Comparison of ENCODE assay signal across 18 cellular contexts in the genomic region with DNA sequence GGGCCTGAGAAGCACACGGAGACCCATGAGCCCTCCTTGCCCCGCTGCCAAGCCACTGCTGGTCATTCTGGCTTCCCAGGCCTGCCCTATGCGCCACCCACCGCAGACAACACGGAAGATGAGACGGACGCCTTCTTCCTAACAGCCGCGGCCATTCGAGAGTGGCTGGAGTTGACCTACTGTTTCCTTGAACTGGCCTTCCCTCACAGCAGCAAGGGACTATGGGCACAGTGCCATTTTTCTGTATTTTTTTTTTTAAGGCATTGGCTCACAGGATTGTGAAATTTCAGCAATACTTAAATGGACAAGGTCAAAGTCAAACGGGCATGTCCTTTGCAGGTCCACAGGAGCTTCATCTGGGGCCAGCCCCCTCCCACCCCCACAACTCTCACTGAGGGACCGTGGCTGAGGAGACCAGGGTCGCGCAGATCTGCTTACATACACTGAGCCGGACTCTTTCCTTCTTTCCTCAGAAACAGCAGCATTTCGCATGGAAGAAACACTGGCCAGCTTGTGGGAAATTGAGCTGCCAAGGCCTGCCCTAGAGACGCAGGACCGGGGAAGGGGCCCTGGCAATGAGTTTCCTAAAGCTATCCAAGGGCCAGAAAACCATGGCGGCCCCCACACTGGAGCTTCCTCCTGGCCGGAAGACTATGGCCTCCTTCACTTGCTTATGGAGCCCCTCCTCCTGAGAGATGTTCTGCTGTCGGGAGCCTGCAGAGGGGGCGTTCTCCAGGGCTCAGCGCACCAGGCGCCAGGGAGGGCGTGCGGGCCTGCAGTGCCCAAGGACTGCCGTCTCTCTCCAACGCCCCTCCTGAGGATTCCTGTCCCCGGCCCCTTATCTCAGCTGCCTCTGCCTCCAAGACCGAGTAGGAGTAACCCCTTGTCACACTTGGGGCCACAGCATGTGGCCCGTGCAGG.
A peak's percentile ranks its signal among the peaks of the same experiment; 100 is the strongest.
DNase-seq lines count a peak whose midpoint lies in the region; ATAC-seq, FAIRE-seq and TF ChIP-seq lines count a peak whose summit lies in the region.
"Had no signal": no experiment of that assay in that cellular context is flagged by ENCODE, and none has a peak within 500 bp of the region (broad histone marks: within the 10 kb centered on the region; RNA-seq: fewer than 3 reads in every experiment).

No MANE protein-coding gene starts in this region.

- intact Hi-C loops in HepG2 (cut with micrococcal nuclease; ENCODE audit: unreplicated experiment): no loop called here

- H3K18ac ChIP-seq in H9 (ENCODE audit: insufficient read length, low read depth, low read length): no peak overlapping the region

- H3K79me1 ChIP-seq in H9 (ENCODE audit: insufficient read depth, low read depth, low read length, poor library complexity, severe bottlenecking): no peaks in the 10 kb centered on the region

- H3K4me3 Mint-ChIP-seq in H9: no peak overlapping the region
- H3K4me3 Mint-ChIP-seq: brain, HFFc6, neural progenitor cell had no signal

- H3K4me3 ChIP-seq in A549 (no peak overlapping the region), adipocyte (ENCODE audit: low read length) (no peak overlapping the region), HepG2 (replicated peaks in 1 of 3; ENCODE audit: insufficient read depth in 1 of 3, low read depth in 2 of 3, low read length in 3 of 3) (peak overlapping the region in 2 of 3 experiments; percentile 5 to 38; a peak in 1 of 6 replicates)
- H3K4me3 ChIP-seq: neural progenitor cell had no signal

- no peak overlapping the region for H2BK12ac ChIP-seq in H9 (ENCODE audit: insufficient read length, low read depth, low read length)

- 82% methylated on average over 29 of the region's 31 CpGs for WGBS in A549 (ENCODE audit: missing lambda C conversion rate)
- no CpG with 5 or more reads among the region's 31 CpGs for WGBS in H9 (ENCODE audit: extremely low coverage, insufficient read length, low lambda C conversion rate)
- WGBS in HepG2 (ENCODE audit: low lambda C conversion rate): 23% methylated on average over 20 of the region's 31 CpGs

- ATAC-seq in A549 (peak in 1 of 2 experiments; percentile 40; a peak in 4 of 6 replicates), HepG2 (peak; percentile 72), GM19023 (IDR thresholded peaks at IDR 0.05; ENCODE audit: unreplicated experiment) (no peak), GM21528 (IDR thresholded peaks at IDR 0.05; ENCODE audit: low FRiP score, unreplicated experiment) (no peak)

- no peaks in the 10 kb centered on the region for H3K36me3 ChIP-seq in adipocyte (ENCODE audit: control insufficient read depth, insufficient read depth, low read length, severe bottlenecking)
- no peaks in the 10 kb centered on the region for H3K36me3 ChIP-seq in HepG2 (replicated peaks in 1 of 2; ENCODE audit: control insufficient read depth in 1 of 2, insufficient read depth in 2 of 2, low read length in 2 of 2)
- H3K36me3 ChIP-seq: neural progenitor cell had no signal

- no TSS peak for BruUV-seq in HepG2 (replicated peaks; lab: Mats Ljungman, UMichigan)

- no peak for FAIRE-seq in A549 (lab: Jason Lieb, UNC)
- FAIRE-seq in HepG2 (lab: Jason Lieb, UNC): peak; percentile 51
- FAIRE-seq: D721Med, small intestine had no signal

- H4K8ac ChIP-seq in H9 (replicated peaks; ENCODE audit: insufficient read length, low read depth, low read length): no peak overlapping the region

- POLR2A ChIA-PET in A549 (lab: Yijun Ruan, JAX) (no interaction called here), HepG2 (lab: Yijun Ruan, JAX) (no interaction called here)

- CTCF ChIA-PET in A549 (lab: Yijun Ruan, JAX) (interaction anchor here (1.0 kb wide), 1 partner anchor 12 kb away, joined by 3 read pairs; no protein-coding TSS in a partner anchor), HepG2 (lab: Yijun Ruan, JAX; ENCODE audit: low intra/inter-chr PET ratio, low total read pairs) (no interaction called here)

- no peaks in the 10 kb centered on the region for H3K9me3 ChIP-seq in A549
- H3K9me3 ChIP-seq in H9 (ENCODE audit: control insufficient read depth, low read depth, low read length): no peaks in the 10 kb centered on the region
- H3K9me3 ChIP-seq in adipocyte (ENCODE audit: control insufficient read depth, low read length): no peaks in the 10 kb centered on the region
- no peaks in the 10 kb centered on the region for H3K9me3 ChIP-seq in HepG2 (ENCODE audit: low read length)

- no peaks in the 10 kb centered on the region for H3K23me2 ChIP-seq in H9 (ENCODE audit: insufficient read length, low read depth, low read length, poor library complexity, severe bottlenecking)

- no peak overlapping the region for H4K5ac ChIP-seq in H9 (ENCODE audit: insufficient read length, low read depth, low read length)

- H3K9me3 Mint-ChIP-seq in H9: no peaks in the 10 kb centered on the region; a peak in 1 of 5 replicates
- H3K9me3 Mint-ChIP-seq: brain; neural progenitor cell; T-helper 1 cell treated with Interleukin-12 subunit alpha and Interleukin-12 subunit beta and Interleukin-4 antibody, amounts not matched to agents 30 μg/mL and 1 μg/mL, for 36 hours had no signal

- H3K56ac ChIP-seq in H9 (ENCODE audit: insufficient read length, low read depth, low read length): no peak overlapping the region

- H3K27ac Mint-ChIP-seq in H9: peak overlapping the region in 2 of 3 experiments; percentile 8 to 68; a peak in 4 of 7 replicates
- H3K27ac Mint-ChIP-seq: HFFc6; T-helper 1 cell treated with Interleukin-12 subunit alpha and Interleukin-12 subunit beta and Interleukin-4 antibody, amounts not matched to agents 30 μg/mL and 1 μg/mL, for 36 hours had no signal

- H2AK5ac ChIP-seq in H9 (ENCODE audit: insufficient read length, low read length): no peak overlapping the region

- no peak overlapping the region for H3K23ac ChIP-seq in H9 (ENCODE audit: insufficient read length, low read depth, low read length)

- no peak overlapping the region for H3K4ac ChIP-seq in H9 (ENCODE audit: low read depth, low read length)

- no peak for TF ChIP-seq POLR2A in A549 (IDR thresholded peaks at IDR 0.05; ENCODE audit: low read length)
- no peak for TF ChIP-seq POLR2A in HepG2 (IDR thresholded peaks at IDR 0.05; ENCODE audit: insufficient read depth in 1 of 2, low read depth in 2 of 2, low read length in 2 of 2)

- TF ChIP-seq RAD21 in A549 (conservative IDR thresholded peaks at IDR 0.05 in 1 of 2, IDR thresholded peaks at IDR 0.05 in 1 of 2): no peak
- no peak for TF ChIP-seq RAD21 in HepG2 (CRISPR knock-in tag; IDR thresholded peaks at IDR 0.05)

- TF ChIP-seq CTCF in A549 (IDR thresholded peaks at IDR 0.05): no peak
- TF ChIP-seq CTCF in H9 (conservative IDR thresholded peaks at IDR 0.05): no peak
- TF ChIP-seq CTCF in HepG2 (CRISPR knock-in tag; IDR thresholded peaks at IDR 0.05): no peak

- DNase-seq in A549 (ENCODE audit: low read depth in 1 of 2, low spot score in 1 of 2) (no peak), H9 (peak; percentile 50), adipocyte (ENCODE audit: low read depth) (peak; percentile 36), HepG2 (ENCODE audit: low spot score) (peak; percentile 52), DMS 273 (lab: John Stamatoyannopoulos, UW; ENCODE audit: unreplicated experiment) (no peak), T-helper 1 cell (no peak)
- DNase-seq: activated CD4-positive, alpha-beta T cell treated with anti-CD3 and anti-CD28 coated beads, Interleukin-2, amount 50 U/mL, for 1 hour; effector CD8-positive, alpha-beta T cell; HFFc6; NCI-H2107; NCI-H69; small intestine had no signal

- H2BK5ac ChIP-seq in H9 (ENCODE audit: insufficient read length, low read length): no peak overlapping the region

- H3K27me3 ChIP-seq in H9 (ENCODE audit: insufficient read depth, low read length) (no peaks in the 10 kb centered on the region), adipocyte (replicated peaks; ENCODE audit: control insufficient read depth, insufficient read depth, low read length) (peaks cover 1% of the 10 kb centered on the region), HepG2 (ENCODE audit: control insufficient read depth in 1 of 2, insufficient read depth in 2 of 2, low read length in 2 of 2) (peaks cover under 1 to 3% of the 10 kb centered on the region in 2 experiments; a peak in 1 of 5 replicates)
- H3K27me3 ChIP-seq: neural progenitor cell had no signal

- H2BK20ac ChIP-seq in H9 (ENCODE audit: low read depth, low read length, poor library complexity, severe bottlenecking): no peak overlapping the region

- no peaks in the 10 kb centered on the region for H3K27me3 Mint-ChIP-seq in H9 (ENCODE audit: low read depth)
- H3K27me3 Mint-ChIP-seq: brain had no signal

- TF ChIP-seq EP300 in A549 (IDR thresholded peaks at IDR 0.05) (no peak), HepG2 (IDR thresholded peaks at IDR 0.05; ENCODE audit: low read depth in 2 of 2, low read length in 2 of 2) (no peak), HepG2 (CRISPR knock-in tag; IDR thresholded peaks at IDR 0.05; ENCODE audit: borderline replicate concordance) (no peak)

- no peak overlapping the region for H2BK120ac ChIP-seq in H9 (ENCODE audit: low read depth, low read length, poor library complexity, severe bottlenecking)

- H3K9ac ChIP-seq in H9 (ENCODE audit: extremely low read depth, insufficient read length, low read length): no peak overlapping the region
- no peak overlapping the region for H3K9ac ChIP-seq in adipocyte (ENCODE audit: low read length)
- H3K9ac ChIP-seq in HepG2 (ENCODE audit: insufficient read depth, low read depth, low read length): no peak overlapping the region
- H3K9ac ChIP-seq: neural progenitor cell had no signal

- H2AFZ ChIP-seq in H9 (ENCODE audit: low read length) (no peak overlapping the region), HepG2 (ENCODE audit: low read length) (no peak overlapping the region)
- H2AFZ ChIP-seq: neural progenitor cell had no signal

- H3K14ac ChIP-seq in H9 (ENCODE audit: insufficient read depth, low read length): no peak overlapping the region

- H2BK15ac ChIP-seq in H9 (ENCODE audit: low read depth, low read length): no peak overlapping the region

- no peaks in the 10 kb centered on the region for H3K79me2 ChIP-seq in H9 (ENCODE audit: insufficient read depth, low read length)
- no peaks in the 10 kb centered on the region for H3K79me2 ChIP-seq in HepG2 (ENCODE audit: insufficient read depth, low read length)

- in situ Hi-C loops in HepG2 (cut with HindIII; ENCODE audit: extremely low pct_ligation_motif_present, low pct_unique_long_range_greater_than_20kb): no loop called here

- H3K4me1 Mint-ChIP-seq in H9: peaks cover 17% of the 10 kb centered on the region in 2 experiments

- H4K20me1 ChIP-seq in H9 (ENCODE audit: control insufficient read depth, insufficient read depth, insufficient read length) (no peaks in the 10 kb centered on the region), HepG2 (ENCODE audit: insufficient read depth, low read length) (no peaks in the 10 kb centered on the region)

- H4K91ac ChIP-seq in H9 (ENCODE audit: insufficient read length, low read depth, low read length): no peak overlapping the region

- peaks cover 34 to 54% (median 44%) of the 10 kb centered on the region in 3 experiments for H3K36me3 Mint-ChIP-seq in H9 (ENCODE audit: insufficient read depth in 1 of 3, low read depth in 3 of 3)

- H3K4me2 ChIP-seq in A549: peak overlapping the region; percentile 57
- no peak overlapping the region for H3K4me2 ChIP-seq in H9 (ENCODE audit: insufficient read depth, insufficient read length, low read length)
- H3K4me2 ChIP-seq in HepG2 (ENCODE audit: low read depth, low read length): peak overlapping the region; percentile 59
- H3K4me2 ChIP-seq: neural progenitor cell had no signal

- H3K4me1 ChIP-seq in A549 (peaks cover 20% of the 10 kb centered on the region), H9 (ENCODE audit: insufficient read depth, low read length) (peaks cover 2% of the 10 kb centered on the region; the same call in 1 of the 2 replicates), adipocyte (ENCODE audit: control insufficient read depth, insufficient read depth, low read length) (peaks cover 17% of the 10 kb centered on the region), HepG2 (ENCODE audit: insufficient read depth, low read length) (peaks cover 13% of the 10 kb centered on the region)

- H3T11ph ChIP-seq in H9 (ENCODE audit: low read length): no peak overlapping the region

- peak overlapping the region in 1 of 2 experiments; percentile 72; a peak in 4 of 6 replicates for H3K27ac ChIP-seq in A549
- no peak overlapping the region for H3K27ac ChIP-seq in H9 (ENCODE audit: insufficient read length, low read depth, low read length)
- H3K27ac ChIP-seq in HepG2 (ENCODE audit: extremely low read length, insufficient read depth, low read length): no peak overlapping the region
- H3K27ac ChIP-seq: neural progenitor cell had no signal

Comparison
In these comparisons a context has a peak if more than half of its experiments do, and no peak if none do; other contexts are left out.
1. DNase-seq: peak in H9 (single experiment), adipocyte (single experiment) and HepG2 (single experiment); none in A549 (0 of 2), DMS 273 (single experiment) and T-helper 1 cell (0 of 5).
2. H3K4me3 ChIP-seq: peak in HepG2 (2 of 3); none in A549 (single experiment) and adipocyte (single experiment).